1 cellular context compared by ENCODE assay signal in genomic region chr19:39435499-39436349, GRCh38.
A peak's percentile ranks its signal among the peaks of the same experiment; 100 is the strongest.
TF ChIP-seq lines count a peak whose summit lies in the region.

Gene RPS16, minus strand, starts transcription at chr19:39435949. Its CDS starts 54 bp downstream, at chr19:39435895.

TF ChIP-seq in HepG2, 621 proteins besides CTCF, POLR2A, EP300 and RAD21 (continued from another document and continues in another):
- peak; percentile 63 for TF ChIP-seq PAXIP1 (CRISPR knock-in tag; conservative IDR thresholded peaks at IDR 0.05)
- TF ChIP-seq MIER2 (CRISPR knock-in tag; IDR thresholded peaks at IDR 0.05): peak; percentile 42
- peak; percentile 60; the same call in 1 of the 2 replicates for TF ChIP-seq EED (CRISPR knock-in tag; IDR thresholded peaks at IDR 0.05)
- 0 out of 2 replicates have a peak, but pooled peaks have one; percentile 49 for TF ChIP-seq NFYB (CRISPR knock-in tag; IDR thresholded peaks at IDR 0.05)
- peak; percentile 53; the same call in 1 of the 2 replicates for TF ChIP-seq MYNN (CRISPR knock-in tag; IDR thresholded peaks at IDR 0.05; ENCODE audit: low read depth)
- TF ChIP-seq EHMT2 (IDR thresholded peaks at IDR 0.05; ENCODE audit: borderline replicate concordance, low read depth, low read length): no peak
- no peak for TF ChIP-seq SNAI1 (CRISPR knock-in tag; IDR thresholded peaks at IDR 0.05; ENCODE audit: borderline replicate concordance)
- TF ChIP-seq ZNF503 (CRISPR knock-in tag; IDR thresholded peaks at IDR 0.05): peak; percentile 52; the same call in 1 of the 2 replicates
- peak; percentile 68; the same call in 1 of the 2 replicates for TF ChIP-seq NFKBIZ (CRISPR knock-in tag; IDR thresholded peaks at IDR 0.05)
- peak; percentile 33 for TF ChIP-seq PATZ1 (CRISPR knock-in tag; IDR thresholded peaks at IDR 0.05)
- peak; percentile 100 for TF ChIP-seq RBFOX2 (IDR thresholded peaks at IDR 0.05; ENCODE audit: low read depth, low read length)
- no peak for TF ChIP-seq MED13 (CRISPR knock-in tag; IDR thresholded peaks at IDR 0.05)
- no peak; the same call in 1 of the 2 replicates for TF ChIP-seq ZNF256 (CRISPR knock-in tag; conservative IDR thresholded peaks at IDR 0.05)
- peak; percentile 96; the same call in 1 of the 2 replicates for TF ChIP-seq AHR (CRISPR knock-in tag; IDR thresholded peaks at IDR 0.05)
- TF ChIP-seq DBP (CRISPR knock-in tag; IDR thresholded peaks at IDR 0.05; ENCODE audit: not compliant biosample characterization): no peak
- no peak for TF ChIP-seq STAT5B (CRISPR knock-in tag; IDR thresholded peaks at IDR 0.05)
- peak; percentile 99 for TF ChIP-seq TAF1 (CRISPR knock-in tag; IDR thresholded peaks at IDR 0.05)
- peak; percentile 61 for TF ChIP-seq FOXO1 (CRISPR knock-in tag; IDR thresholded peaks at IDR 0.05)
- TF ChIP-seq ZNF224 (CRISPR knock-in tag; IDR thresholded peaks at IDR 0.05): peak; percentile 96
- TF ChIP-seq ZNF749 (CRISPR knock-in tag; IDR thresholded peaks at IDR 0.05; ENCODE audit: borderline replicate concordance): no peak
- peak; percentile 73 for TF ChIP-seq ZMAT3 (CRISPR knock-in tag; conservative IDR thresholded peaks at IDR 0.05)
- 0 out of 2 replicates have a peak, but pooled peaks have one; percentile 88 for TF ChIP-seq ZNF839 (CRISPR knock-in tag; IDR thresholded peaks at IDR 0.05; ENCODE audit: borderline replicate concordance)
- TF ChIP-seq ZNF362 (CRISPR knock-in tag; IDR thresholded peaks at IDR 0.05; ENCODE audit: borderline replicate concordance): peak; percentile 63; the same call in 1 of the 2 replicates
- TF ChIP-seq FOSL1 (CRISPR knock-in tag; IDR thresholded peaks at IDR 0.05; ENCODE audit: borderline replicate concordance): no peak
- peak; percentile 73; the same call in 1 of the 2 replicates for TF ChIP-seq ARID2 (CRISPR knock-in tag; IDR thresholded peaks at IDR 0.05; ENCODE audit: borderline replicate concordance)
- no peak for TF ChIP-seq MAFF (IDR thresholded peaks at IDR 0.05; ENCODE audit: low read depth, low read length)
- TF ChIP-seq ZNF230 (CRISPR knock-in tag; IDR thresholded peaks at IDR 0.05): peak; percentile 95
- 0 out of 2 replicates have a peak, but pooled peaks have one; percentile 27 for TF ChIP-seq ZNF136 (CRISPR knock-in tag; IDR thresholded peaks at IDR 0.05; ENCODE audit: low read depth)
- peak; percentile 64 for TF ChIP-seq SOX5 (CRISPR knock-in tag; IDR thresholded peaks at IDR 0.05; ENCODE audit: borderline replicate concordance)
- TF ChIP-seq NR2F2 (IDR thresholded peaks at IDR 0.05; ENCODE audit: borderline replicate concordance, low read depth): no peak
- TF ChIP-seq ZNF513 (CRISPR knock-in tag; conservative IDR thresholded peaks at IDR 0.05): no peak
- TF ChIP-seq ZNF101 (CRISPR knock-in tag; IDR thresholded peaks at IDR 0.05; ENCODE audit: borderline replicate concordance, low read depth): no peak
- peak; percentile 96 for TF ChIP-seq THAP11 (CRISPR knock-in tag; IDR thresholded peaks at IDR 0.05)
- no peak for TF ChIP-seq ZNF678 (CRISPR knock-in tag; IDR thresholded peaks at IDR 0.05)
- peak; percentile 87; the same call in 1 of the 2 replicates for TF ChIP-seq NAIF1 (CRISPR knock-in tag; IDR thresholded peaks at IDR 0.05; ENCODE audit: borderline replicate concordance)
- TF ChIP-seq ZNF350 (CRISPR knock-in tag; IDR thresholded peaks at IDR 0.05; ENCODE audit: borderline replicate concordance, low read depth): peak; percentile 94; the same call in 1 of the 2 replicates
- peak; percentile 96 for TF ChIP-seq POGK (CRISPR knock-in tag; conservative IDR thresholded peaks at IDR 0.05)
- 0 out of 2 replicates have a peak, but pooled peaks have one; percentile 91 for TF ChIP-seq CAMTA2 (CRISPR knock-in tag; IDR thresholded peaks at IDR 0.05; ENCODE audit: borderline replicate concordance)
- TF ChIP-seq ZNF577 (CRISPR knock-in tag; IDR thresholded peaks at IDR 0.05; ENCODE audit: borderline replicate concordance, low read depth): 0 out of 2 replicates have a peak, but pooled peaks have one; percentile 7
- TF ChIP-seq ZNF20 (CRISPR knock-in tag; IDR thresholded peaks at IDR 0.05): no peak
- TF ChIP-seq REXO4 (CRISPR knock-in tag; IDR thresholded peaks at IDR 0.05; ENCODE audit: borderline replicate concordance): no peak
- TF ChIP-seq MBNL3 (CRISPR knock-in tag; conservative IDR thresholded peaks at IDR 0.05): no peak
- TF ChIP-seq ELF1 (CRISPR knock-in tag; IDR thresholded peaks at IDR 0.05): peak; percentile 95
- TF ChIP-seq ZNF10 (CRISPR knock-in tag; IDR thresholded peaks at IDR 0.05; ENCODE audit: borderline replicate concordance, low read depth): no peak
- no peak for TF ChIP-seq KAT2B (IDR thresholded peaks at IDR 0.05; ENCODE audit: borderline replicate concordance, low read depth, low read length)
- no peak for TF ChIP-seq IKZF4 (CRISPR knock-in tag; IDR thresholded peaks at IDR 0.05; ENCODE audit: borderline replicate concordance, low read depth, not compliant biosample characterization)
- peak; percentile 50 for TF ChIP-seq ARID5B (CRISPR knock-in tag; IDR thresholded peaks at IDR 0.05)
